ENCODE assay signal across 1 cellular context in the genomic region with DNA sequence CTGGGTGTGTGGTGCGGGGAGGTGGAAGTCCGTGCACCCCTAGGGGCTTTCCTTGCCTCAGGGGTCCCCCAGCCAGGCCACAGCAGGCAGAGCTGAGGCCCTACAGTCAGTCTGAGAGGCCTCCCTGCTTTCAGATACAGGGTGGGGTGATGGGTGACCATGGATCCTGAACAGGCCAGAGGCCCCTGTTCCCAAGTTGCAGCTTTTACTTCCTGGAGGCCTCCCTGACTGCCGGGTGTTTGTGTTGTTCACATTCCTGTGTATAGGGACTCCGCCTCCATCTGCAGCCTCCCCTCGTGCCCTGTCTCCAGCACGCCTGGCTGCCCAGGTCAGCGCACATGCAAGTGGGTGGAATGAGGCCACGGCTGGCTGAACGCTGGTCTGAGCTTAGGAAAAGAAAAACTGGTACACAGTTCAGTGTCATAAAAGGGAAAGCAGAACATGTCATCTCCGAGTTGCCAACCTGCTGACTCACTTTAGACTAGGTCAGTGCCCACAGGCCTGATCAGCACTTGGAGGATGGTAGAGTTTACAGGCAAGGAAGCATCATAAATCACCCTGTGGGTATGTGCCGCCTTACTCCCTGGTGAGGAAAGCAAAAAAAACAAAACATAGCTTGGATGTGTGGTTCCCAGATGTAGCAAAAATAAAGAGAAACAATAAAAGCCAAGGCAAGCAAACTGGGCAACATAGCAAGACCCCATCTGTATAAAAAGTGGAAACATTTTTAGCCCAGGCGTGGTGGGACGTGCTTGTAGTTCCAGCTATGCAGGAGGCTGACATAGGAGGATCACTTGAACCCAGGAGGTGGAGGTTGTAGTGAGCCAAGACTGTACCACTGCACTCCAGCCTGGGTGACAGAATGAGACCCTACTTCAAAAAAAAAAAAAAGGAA.
TF ChIP-seq lines count a peak whose summit lies in the region.

No MANE protein-coding gene starts in this region.

TF ChIP-seq in HepG2, 621 proteins besides CTCF, POLR2A, EP300 and RAD21 (continued from another document and continues in another):
- TF ChIP-seq UBTF (CRISPR knock-in tag; IDR thresholded peaks at IDR 0.05) (peak; percentile 84), MIXL1 (CRISPR knock-in tag; IDR thresholded peaks at IDR 0.05) (no peak; the same call in 1 of the 2 replicates), DNMT3B (CRISPR knock-in tag; conservative IDR thresholded peaks at IDR 0.05) (0 out of 2 replicates have a peak, but pooled peaks have one; percentile 42), ZNF737 (CRISPR knock-in tag; IDR thresholded peaks at IDR 0.05; ENCODE audit: borderline replicate concordance) (no peak), ZBTB20 (CRISPR knock-in tag; IDR thresholded peaks at IDR 0.05; ENCODE audit: borderline replicate concordance, low read depth) (peak; percentile 92; the same call in 1 of the 2 replicates), ZNF775 (CRISPR knock-in tag; IDR thresholded peaks at IDR 0.05; ENCODE audit: borderline replicate concordance) (no peak), ZNF563 (CRISPR knock-in tag; IDR thresholded peaks at IDR 0.05) (peak; percentile 94; the same call in 1 of the 2 replicates), ZNF235 (CRISPR knock-in tag; IDR thresholded peaks at IDR 0.05; ENCODE audit: borderline replicate concordance) (peak; percentile 52; the same call in 1 of the 2 replicates), CBX2 (IDR thresholded peaks at IDR 0.05; ENCODE audit: low read depth, low read length) (no peak), CBX2 (CRISPR knock-in tag; IDR thresholded peaks at IDR 0.05; ENCODE audit: low read depth) (no peak), HHEX (CRISPR knock-in tag; IDR thresholded peaks at IDR 0.05) (no peak), SALL1 (CRISPR knock-in tag; IDR thresholded peaks at IDR 0.05) (peak; percentile 97), ZFP37 (CRISPR knock-in tag; IDR thresholded peaks at IDR 0.05; ENCODE audit: borderline replicate concordance) (0 out of 2 replicates have a peak, but pooled peaks have one; percentile 78), ZNF253 (CRISPR knock-in tag; IDR thresholded peaks at IDR 0.05; ENCODE audit: borderline replicate concordance) (0 out of 2 replicates have a peak, but pooled peaks have one; percentile 77), ZNF766 (CRISPR knock-in tag; IDR thresholded peaks at IDR 0.05; ENCODE audit: borderline replicate concordance) (peak; percentile 63; the same call in 1 of the 2 replicates), GMEB2 (CRISPR knock-in tag; IDR thresholded peaks at IDR 0.05; ENCODE audit: low read depth) (no peak), ZNF556 (CRISPR knock-in tag; IDR thresholded peaks at IDR 0.05; ENCODE audit: borderline replicate concordance) (peak; percentile 47; the same call in 1 of the 2 replicates), PRMT3 (CRISPR knock-in tag; IDR thresholded peaks at IDR 0.05; ENCODE audit: borderline replicate concordance, low read depth) (no peak), TSC22D2 (CRISPR knock-in tag; IDR thresholded peaks at IDR 0.05; ENCODE audit: borderline replicate concordance) (no peak; the same call in 1 of the 2 replicates), SMAD9 (CRISPR knock-in tag; IDR thresholded peaks at IDR 0.05) (no peak), ZNF282 (IDR thresholded peaks at IDR 0.05; ENCODE audit: partially characterized antibody) (no peak), TBL1XR1 (IDR thresholded peaks at IDR 0.05; ENCODE audit: borderline replicate concordance, low read length, partially characterized antibody) (peak; percentile 16), KLF11 (CRISPR knock-in tag; IDR thresholded peaks at IDR 0.05) (peak; percentile 71; the same call in 1 of the 2 replicates), ZNF451 (CRISPR knock-in tag; IDR thresholded peaks at IDR 0.05) (peak; percentile 94), SCMH1 (CRISPR knock-in tag; IDR thresholded peaks at IDR 0.05; ENCODE audit: borderline replicate concordance) (no peak), CSRNP1 (CRISPR knock-in tag; IDR thresholded peaks at IDR 0.05) (no peak), SNAI1 (CRISPR knock-in tag; IDR thresholded peaks at IDR 0.05; ENCODE audit: borderline replicate concordance) (no peak), HNF4G (IDR thresholded peaks at IDR 0.05; ENCODE audit: borderline replicate concordance, low read depth, low read length) (no peak), HNF4G (CRISPR knock-in tag; IDR thresholded peaks at IDR 0.05; ENCODE audit: borderline replicate concordance, low read depth) (peak; percentile 54; the same call in 1 of the 2 replicates), TOE1 (CRISPR knock-in tag; IDR thresholded peaks at IDR 0.05) (no peak), PAF1 (CRISPR knock-in tag; IDR thresholded peaks at IDR 0.05) (no peak), DPF2 (CRISPR knock-in tag; IDR thresholded peaks at IDR 0.05; ENCODE audit: borderline replicate concordance, low read depth) (peak; percentile 75), TFDP1 (CRISPR knock-in tag; IDR thresholded peaks at IDR 0.05; ENCODE audit: borderline replicate concordance) (peak; percentile 91), HMGA1 (CRISPR knock-in tag; conservative IDR thresholded peaks at IDR 0.05) (no peak), ZNF619 (CRISPR knock-in tag; IDR thresholded peaks at IDR 0.05) (peak; percentile 70), TEF (CRISPR knock-in tag; IDR thresholded peaks at IDR 0.05) (peak; percentile 71; the same call in 1 of the 2 replicates)
- TF ChIP-seq, protein P1, sequence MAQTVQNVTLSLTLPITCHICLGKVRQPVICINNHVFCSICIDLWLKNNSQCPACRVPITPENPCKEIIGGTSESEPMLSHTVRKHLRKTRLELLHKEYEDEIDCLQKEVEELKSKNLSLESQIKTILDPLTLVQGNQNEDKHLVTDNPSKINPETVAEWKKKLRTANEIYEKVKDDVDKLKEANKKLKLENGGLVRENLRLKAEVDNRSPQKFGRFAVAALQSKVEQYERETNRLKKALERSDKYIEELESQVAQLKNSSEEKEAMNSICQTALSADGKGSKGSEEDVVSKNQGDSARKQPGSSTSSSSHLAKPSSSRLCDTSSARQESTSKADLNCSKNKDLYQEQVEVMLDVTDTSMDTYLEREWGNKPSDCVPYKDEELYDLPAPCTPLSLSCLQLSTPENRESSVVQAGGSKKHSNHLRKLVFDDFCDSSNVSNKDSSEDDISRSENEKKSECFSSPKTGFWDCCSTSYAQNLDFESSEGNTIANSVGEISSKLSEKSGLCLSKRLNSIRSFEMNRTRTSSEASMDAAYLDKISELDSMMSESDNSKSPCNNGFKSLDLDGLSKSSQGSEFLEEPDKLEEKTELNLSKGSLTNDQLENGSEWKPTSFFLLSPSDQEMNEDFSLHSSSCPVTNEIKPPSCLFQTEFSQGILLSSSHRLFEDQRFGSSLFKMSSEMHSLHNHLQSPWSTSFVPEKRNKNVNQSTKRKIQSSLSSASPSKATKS (CRISPR knock-in tag; IDR thresholded peaks at IDR 0.05) = 0 out of 2 replicates have a peak, but pooled peaks have one; percentile 18
- TF ChIP-seq, protein P2, sequence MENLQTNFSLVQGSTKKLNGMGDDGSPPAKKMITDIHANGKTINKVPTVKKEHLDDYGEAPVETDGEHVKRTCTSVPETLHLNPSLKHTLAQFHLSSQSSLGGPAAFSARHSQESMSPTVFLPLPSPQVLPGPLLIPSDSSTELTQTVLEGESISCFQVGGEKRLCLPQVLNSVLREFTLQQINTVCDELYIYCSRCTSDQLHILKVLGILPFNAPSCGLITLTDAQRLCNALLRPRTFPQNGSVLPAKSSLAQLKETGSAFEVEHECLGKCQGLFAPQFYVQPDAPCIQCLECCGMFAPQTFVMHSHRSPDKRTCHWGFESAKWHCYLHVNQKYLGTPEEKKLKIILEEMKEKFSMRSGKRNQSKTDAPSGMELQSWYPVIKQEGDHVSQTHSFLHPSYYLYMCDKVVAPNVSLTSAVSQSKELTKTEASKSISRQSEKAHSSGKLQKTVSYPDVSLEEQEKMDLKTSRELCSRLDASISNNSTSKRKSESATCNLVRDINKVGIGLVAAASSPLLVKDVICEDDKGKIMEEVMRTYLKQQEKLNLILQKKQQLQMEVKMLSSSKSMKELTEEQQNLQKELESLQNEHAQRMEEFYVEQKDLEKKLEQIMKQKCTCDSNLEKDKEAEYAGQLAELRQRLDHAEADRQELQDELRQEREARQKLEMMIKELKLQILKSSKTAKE (CRISPR knock-in tag; IDR thresholded peaks at IDR 0.05; ENCODE audit: borderline replicate concordance) = peak; percentile 83
- TF ChIP-seq, protein P3, sequence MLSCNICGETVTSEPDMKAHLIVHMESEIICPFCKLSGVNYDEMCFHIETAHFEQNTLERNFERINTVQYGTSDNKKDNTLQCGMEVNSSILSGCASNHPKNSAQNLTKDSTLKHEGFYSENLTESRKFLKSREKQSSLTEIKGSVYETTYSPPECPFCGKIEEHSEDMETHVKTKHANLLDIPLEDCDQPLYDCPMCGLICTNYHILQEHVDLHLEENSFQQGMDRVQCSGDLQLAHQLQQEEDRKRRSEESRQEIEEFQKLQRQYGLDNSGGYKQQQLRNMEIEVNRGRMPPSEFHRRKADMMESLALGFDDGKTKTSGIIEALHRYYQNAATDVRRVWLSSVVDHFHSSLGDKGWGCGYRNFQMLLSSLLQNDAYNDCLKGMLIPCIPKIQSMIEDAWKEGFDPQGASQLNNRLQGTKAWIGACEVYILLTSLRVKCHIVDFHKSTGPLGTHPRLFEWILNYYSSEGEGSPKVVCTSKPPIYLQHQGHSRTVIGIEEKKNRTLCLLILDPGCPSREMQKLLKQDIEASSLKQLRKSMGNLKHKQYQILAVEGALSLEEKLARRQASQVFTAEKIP (CRISPR knock-in tag; IDR thresholded peaks at IDR 0.05; ENCODE audit: borderline replicate concordance) = no peak
